Comparison of ENCODE assay signal across 11 cellular contexts in the genomic region with DNA sequence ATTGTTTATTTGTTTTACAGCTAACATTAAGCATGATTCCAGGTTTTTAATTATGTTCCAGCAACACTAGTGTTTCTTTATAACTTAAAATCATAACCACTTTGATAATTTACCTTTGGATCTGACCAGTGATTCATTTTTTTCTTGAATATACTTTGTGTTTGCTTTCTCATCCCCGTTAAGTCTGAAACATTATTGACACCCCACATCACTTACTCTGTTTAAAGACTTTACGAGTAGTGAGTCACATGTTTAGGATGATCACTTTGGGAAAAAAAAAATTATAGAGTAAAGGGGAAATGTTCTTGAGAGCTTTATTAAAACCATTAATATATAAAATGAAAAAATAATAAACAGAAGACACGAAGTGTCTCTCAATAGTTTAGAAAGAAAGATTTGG.
"Had no signal": no experiment of that assay in that cellular context is flagged by ENCODE, and none has a peak within 500 bp of the region (broad histone marks: within the 10 kb centered on the region; RNA-seq: fewer than 3 reads in every experiment).

No MANE protein-coding gene starts in this region.

- H3K4me3 ChIP-seq: HAP-1 had no signal

- H3K9me3 ChIP-seq: HAP-1 had no signal

- H3K4me3 Mint-ChIP-seq: HFFc6, IgD-negative memory B cell had no signal

- H3K9ac ChIP-seq: KMS-11 had no signal

- FAIRE-seq: HepG2 had no signal

- H3K9me3 Mint-ChIP-seq: HFFc6, IgD-negative memory B cell had no signal

- ATAC-seq: HCT116, HepG2 had no signal

- DNase-seq: GOT3, H7, HFFc6, Karpas-422, KBM-7 had no signal

- H3K27ac ChIP-seq: HL-60, KMS-11 had no signal

- H3K4me2 ChIP-seq: KMS-11 had no signal

- H3K36me3 ChIP-seq: HAP-1 had no signal

- H3K27me3 Mint-ChIP-seq: IgD-negative memory B cell had no signal

- H3K27ac Mint-ChIP-seq: HFFc6, IgD-negative memory B cell had no signal
